In the genomic region with DNA sequence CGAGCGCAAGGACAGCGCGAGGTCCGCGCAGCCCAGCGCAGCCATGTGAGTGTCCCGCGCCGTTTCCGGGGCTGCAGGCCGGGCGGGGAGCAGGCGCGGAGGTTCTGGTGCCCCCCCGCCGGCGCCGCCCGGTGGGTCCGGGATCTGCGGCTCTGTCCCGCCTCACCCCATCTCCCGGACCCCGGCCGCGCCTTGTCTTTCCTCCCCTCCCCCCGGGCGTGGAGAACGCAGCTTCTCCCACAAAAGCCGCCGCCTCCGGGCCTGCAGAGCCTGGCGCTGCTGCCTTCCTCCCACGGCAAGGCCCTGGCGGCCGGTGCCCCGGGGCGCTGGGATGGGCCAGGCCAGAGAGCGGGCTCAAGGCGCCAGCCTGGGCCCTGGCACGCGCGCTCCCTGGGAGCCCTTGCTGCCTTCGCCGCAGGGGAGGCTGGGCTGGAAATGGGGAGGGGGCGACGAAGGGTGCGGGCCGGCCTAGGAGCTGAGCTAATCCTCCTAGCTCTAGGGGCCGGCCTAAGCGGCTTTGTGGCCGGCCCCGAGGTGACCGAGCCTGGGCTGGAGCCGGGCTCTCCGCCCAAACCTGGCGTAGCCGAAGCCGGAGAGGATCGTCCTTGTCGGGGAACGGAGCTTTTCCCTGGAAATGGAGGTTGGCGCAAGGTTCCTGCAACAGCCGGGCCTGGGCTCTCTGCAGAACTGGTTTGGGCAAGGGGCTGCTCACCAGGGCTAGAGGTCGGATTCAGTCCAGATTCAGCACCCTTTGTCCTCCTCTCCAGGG, we compare ENCODE assay signal across 7 cellular contexts. TPM values are rescaled to one million over a fixed set of nuclear protein-coding genes. Genes with fewer than 3 reads are reported as not detected.
A peak's percentile ranks its signal among the peaks of the same experiment; 100 is the strongest.
DNase-seq lines count a peak whose midpoint lies in the region; ATAC-seq and TF ChIP-seq lines count a peak whose summit lies in the region.

No MANE protein-coding gene starts in this region.

- H3K36me3 Mint-ChIP-seq in activated naive CD4-positive, alpha-beta T cell treated with anti-CD3 and anti-CD28 coated beads, Interleukin-2, amount 10 ng/mL, durations not matched to agents 7 days and 5 days, result no peaks in the 10 kb centered on the region

- CTCF ChIA-PET in activated naive CD4-positive, alpha-beta T cell treated with anti-CD3 and anti-CD28 coated beads, Interleukin-2, amount 10 ng/mL, durations not matched to agents 7 days and 5 days (lab: Charles Lee), result interaction anchor here (1.0 to 5.1 kb wide), 4 partner anchors 8 to 140 kb away, joined by 3 to 35 read pairs (median 4); no protein-coding TSS in a partner anchor

- TF ChIP-seq POLR2A in heart left ventricle (IDR thresholded peaks at IDR 0.05) (peak in 1 of 2 donors; percentile 85), prostate gland (IDR thresholded peaks at IDR 0.05) (peak; percentile 28)

- intact Hi-C loops in heart left ventricle (cut with DNase I) (loop anchor here in 7 of 10 donors (2.0 to 10.0 kb wide), 7 partner anchors 33 to 536 kb away; a partner anchor contains a TSS), prostate gland (cut with DNase I) (loop anchor here (5.0 to 10.0 kb wide), 2 partner anchors 47 to 136 kb away; a partner anchor contains a TSS)

- TF ChIP-seq CTCF in GM13977 (IDR thresholded peaks at IDR 0.05; ENCODE audit: extremely low read depth, insufficient read depth, missing control alignments) (no peak), LNCaP clone FGC (IDR thresholded peaks at IDR 0.05; ENCODE audit: control insufficient read depth, extremely low read depth, insufficient read depth) (no peak), heart left ventricle (IDR thresholded peaks at IDR 0.05) (peak in 1 of 12 donors; percentile 5), prostate gland (IDR thresholded peaks at IDR 0.05) (peak in 1 of 4 experiments; percentile 13)

- peaks cover 97% of the 10 kb centered on the region for H3K27me3 Mint-ChIP-seq in activated naive CD4-positive, alpha-beta T cell treated with anti-CD3 and anti-CD28 coated beads, Interleukin-2, amount 10 ng/mL, durations not matched to agents 7 days and 5 days

- H3K9me3 ChIP-seq in heart left ventricle (no peaks in the 10 kb centered on the region), prostate gland (no peaks in the 10 kb centered on the region)

- in situ Hi-C loops in GM13977 (cut with MboI; ENCODE audit: low pct_unique_long_range_greater_than_20kb, low sequenced_read_pairs, unreplicated experiment), result loop anchor here (25.0 kb wide), 1 partner anchor 383 kb away; no protein-coding TSS in a partner anchor

- H3K4me1 Mint-ChIP-seq in activated naive CD4-positive, alpha-beta T cell treated with anti-CD3 and anti-CD28 coated beads, Interleukin-2, amount 10 ng/mL, durations not matched to agents 7 days and 5 days, result peaks cover 26% of the 10 kb centered on the region

- 0 to 1% (median 1%) methylated on average over 46 to 66 of the region's 66 CpGs for WGBS in heart left ventricle, 4 donors
- 0% methylated on average over 48 of the region's 66 CpGs for WGBS in prostate gland

- peak in 3 of 4 donors; percentile 13 to 28 (median 23) for ATAC-seq in heart left ventricle

- peak overlapping the region; percentile 80 to 99 (median 96) for H3K27ac ChIP-seq in heart left ventricle
- peak overlapping the region; percentile 81 to 84 for H3K27ac ChIP-seq in prostate gland

- H3K27ac Mint-ChIP-seq in activated naive CD4-positive, alpha-beta T cell treated with anti-CD3 and anti-CD28 coated beads, Interleukin-2, amount 10 ng/mL, durations not matched to agents 7 days and 5 days, result no peak overlapping the region

- H3K9me3 Mint-ChIP-seq in activated naive CD4-positive, alpha-beta T cell treated with anti-CD3 and anti-CD28 coated beads, Interleukin-2, amount 10 ng/mL, durations not matched to agents 7 days and 5 days, result no peaks in the 10 kb centered on the region

- H3K27me3 ChIP-seq in heart left ventricle (no peaks in the 10 kb centered on the region), prostate gland (replicated peaks; ENCODE audit: insufficient read depth) (no peaks in the 10 kb centered on the region)

- H3K4me1 ChIP-seq in heart left ventricle, result peaks cover 0 to 58% (median 41%) of the 10 kb centered on the region in 12 donors
- peaks cover 3% of the 10 kb centered on the region for H3K4me1 ChIP-seq in prostate gland (replicated peaks)

- H3K4me3 Mint-ChIP-seq in activated naive CD4-positive, alpha-beta T cell treated with anti-CD3 and anti-CD28 coated beads, Interleukin-2, amount 10 ng/mL, durations not matched to agents 7 days and 5 days, result peak overlapping the region; percentile 60

- H3K4me3 ChIP-seq in LNCaP clone FGC (ENCODE audit: low read depth, low read length), result peak overlapping the region; percentile 79
- H3K4me3 ChIP-seq in heart left ventricle, result peak overlapping the region; percentile 66 to 97 (median 82)
- peak overlapping the region; percentile 66 to 77 for H3K4me3 ChIP-seq in prostate gland

- DNase-seq in GM13977 (ENCODE audit: low spot score), result peak; percentile 69
- no peak for DNase-seq in LNCaP clone FGC (ENCODE audit: low read depth)
- DNase-seq in activated naive CD4-positive, alpha-beta T cell treated with anti-CD3 and anti-CD28 coated beads, Interleukin-2, amount 10 ng/mL, durations not matched to agents 7 days and 5 days, result peak; percentile 57
- DNase-seq in heart left ventricle, result peak in 4 of 5 donors; percentile 55 to 83 (median 58)
- DNase-seq in prostate gland (ENCODE audit: low spot score), result no peak
- DNase-seq in GOT3 (lab: John Stamatoyannopoulos, UW), result no peak
- no peak for DNase-seq in NCI-H446 treated with DMSO at 0.1 percent for 48 hours (lab: John Stamatoyannopoulos, UW)

- H3K36me3 ChIP-seq in heart left ventricle, result peaks cover 0 to under 1% (median 0%) of the 10 kb centered on the region in 9 donors
- no peaks in the 10 kb centered on the region for H3K36me3 ChIP-seq in prostate gland

RNA-seq across cellular contexts. Expression of a gene that starts 0.4 kb away (rescaled TPM):
- total RNA-seq in heart left ventricle (100 to 1,000 TPM in 1 of 9 donors, 10 to 100 TPM in 8; 51.1 to 156 (median 69.4) TPM), prostate gland (100 to 1,000 TPM in 1 of 2 donors, 10 to 100 TPM in 1; 32.5 to 121 TPM)
- polyA plus RNA-seq in heart left ventricle, result 10 to 100 TPM; 40.7 to 45.5 TPM

RNA-seq across cellular contexts. Expression of a gene that starts 33.3 kb away (rescaled TPM):
- total RNA-seq in heart left ventricle (10 to 100 TPM; 19.0 to 35.8 (median 25.4) TPM), prostate gland (10 to 100 TPM; 39.9 to 48.9 TPM)
- polyA plus RNA-seq in heart left ventricle, result 10 to 100 TPM; 13.9 to 18.6 TPM

RNA-seq across cellular contexts. Expression of a gene that starts 45.7 kb away (rescaled TPM):
- total RNA-seq in heart left ventricle (not detected), prostate gland (1 to 10 TPM in 1 of 2 donors, not detected in 1; 1.5 TPM)
- polyA plus RNA-seq in heart left ventricle, result not detected

RNA-seq across cellular contexts. Expression of a gene that starts 48.1 kb away (rescaled TPM):
- total RNA-seq in heart left ventricle, result 100 to 1,000 TPM in 3 of 9 donors, 10 to 100 TPM in 6; 52.7 to 141 (median 68.5) TPM
- 100 to 1,000 TPM in 1 of 2 donors, 10 to 100 TPM in 1; 18.6 to 104 TPM for polyA plus RNA-seq in heart left ventricle
- total RNA-seq in prostate gland, result 100 to 1,000 TPM in 1 of 2 donors, 10 to 100 TPM in 1; 98.3 to 138 TPM

Comparison
In these comparisons a context has a peak if more than half of its experiments do, and no peak if none do; other contexts are left out.
1. DNase-seq: peak in GM13977 (single experiment), activated naive CD4-positive, alpha-beta T cell treated with anti-CD3 and anti-CD28 coated beads, Interleukin-2, amount 10 ng/mL, durations not matched to agents 7 days and 5 days (single experiment) and heart left ventricle (4 of 5); none in LNCaP clone FGC (single experiment), prostate gland (single experiment), GOT3 (single experiment) and NCI-H446 treated with DMSO at 0.1 percent for 48 hours (single experiment).
2. Peak in every context shown above with its lines, with median percentiles within 50 percentile points of each other: H3K4me3 ChIP-seq.